ENCODE assay signal across 9 cellular contexts in genomic region chr13:77697208-77698103, GRCh38. TPM values are rescaled to one million over a fixed set of nuclear protein-coding genes. Genes with fewer than 3 reads are reported as not detected.
A peak's percentile ranks its signal among the peaks of the same experiment; 100 is the strongest.
DNase-seq lines count a peak whose midpoint lies in the region; ATAC-seq and TF ChIP-seq lines count a peak whose summit lies in the region.
"Had no signal": no experiment of that assay in that cellular context is flagged by ENCODE, and none has a peak within 500 bp of the region (broad histone marks: within the 10 kb centered on the region; RNA-seq: fewer than 3 reads in every experiment).

Gene SLAIN1 (plus strand): TSS chr13:77697687. CDS start chr13:77697914, 227 bp downstream.

- H3K4me3 ChIP-seq in AG09309 (ENCODE audit: control insufficient read depth, low read depth, low read length) = peak within 1 kb of the TSS; percentile 41

- no peak for TF ChIP-seq CTCF in AG09309 (IDR thresholded peaks at IDR 0.05; ENCODE audit: control insufficient read depth, insufficient read depth, low read depth, low read length, missing control alignments)

- DNase-seq in AG09309 (ENCODE audit: low read depth) = no peak
- peak; percentile 60 for DNase-seq in NCI-H524 treated with DMSO at 0.1 percent for 48 hours (lab: John Stamatoyannopoulos, UW)
- peak; percentile 80 for DNase-seq in activated CD4-positive, alpha-beta T cell treated with anti-CD3 and anti-CD28 coated beads, Interleukin-2, amount 50 U/mL, for 1 hour
- DNase-seq in dermis microvascular lymphatic vessel endothelial cell (ENCODE audit: low read depth in 2 of 2) = peak; percentile 49
- peak; percentile 40 to 87 for DNase-seq in lung microvascular endothelial cell (ENCODE audit: low read depth in 2 of 2)
- DNase-seq in stimulated activated CD4-positive, alpha-beta T cell treated with anti-CD3 and anti-CD28 coated beads, TNF-alpha, amount 100 ng/mL, for 48 hours (ENCODE audit: low read depth in 3 of 3) = peak; percentile 53 to 69 (median 55)

- ATAC-seq in GM19035 (IDR thresholded peaks at IDR 0.05; ENCODE audit: unreplicated experiment) (peak; percentile 71), HG03378 (IDR thresholded peaks at IDR 0.05; ENCODE audit: unreplicated experiment) (peak; percentile 68)
- ATAC-seq: HCT116 had no signal

RNA-seq across cellular contexts. Expression of gene SLAIN1, which starts in this region (rescaled TPM):
- total RNA-seq in dermis microvascular lymphatic vessel endothelial cell (5.1 and 8.0 TPM in 2 replicates), lung microvascular endothelial cell (3.3 and 8.5 TPM in 2 replicates)
